In genomic region chr7:139828880-139829653, GRCh38 we compare ENCODE assay signal across 8 cellular contexts. TPM values are rescaled to one million over a fixed set of nuclear protein-coding genes. Genes with fewer than 3 reads are reported as not detected.
DNase-seq lines count a peak whose midpoint lies in the region; ATAC-seq, FAIRE-seq and TF ChIP-seq lines count a peak whose summit lies in the region.

Gene TBXAS1 (plus strand): TSS chr7:139829264. CDS start chr7:139829391, 127 bp downstream.

- 81% methylated on average over 9 of the region's 9 CpGs for WGBS in esophagus muscularis mucosa
- 40 to 44% methylated on average over 9 of the region's 9 CpGs for WGBS in pancreas, 2 donors

- H3K27ac ChIP-seq in esophagus muscularis mucosa (replicated peaks in 1 of 4) (peak within 1 kb of the TSS in 1 of 4 donors; percentile 33), pancreas (peak within 1 kb of the TSS; percentile 15 to 87 (median 69))

- no peaks in the 10 kb centered on the region for H3K27me3 ChIP-seq in esophagus muscularis mucosa
- H3K27me3 ChIP-seq in pancreas = no peaks in the 10 kb centered on the region

- TF ChIP-seq POLR2A in esophagus muscularis mucosa (IDR thresholded peaks at IDR 0.05; ENCODE audit: low read depth) = no peak

- H3K9me3 ChIP-seq in esophagus muscularis mucosa (no peaks in the 10 kb centered on the region), pancreas (no peaks in the 10 kb centered on the region)

- peak; percentile 5 for DNase-seq in COLO668 (lab: John Stamatoyannopoulos, UW; ENCODE audit: unreplicated experiment)
- peak; percentile 22 for DNase-seq in H4 (ENCODE audit: low spot score)
- peak; percentile 47 for DNase-seq in SKM-1 (lab: John Stamatoyannopoulos, UW; ENCODE audit: unreplicated experiment)
- no peak for DNase-seq in esophagus muscularis mucosa (ENCODE audit: extremely low spot score)
- DNase-seq in pancreas = peak in 3 of 6 donors; percentile 14 to 47 (median 35)
- DNase-seq in SW 1271 (lab: John Stamatoyannopoulos, UW) = no peak
- no peak for DNase-seq in DMS114 treated with DMSO at 0.1 percent for 48 hours (lab: John Stamatoyannopoulos, UW; ENCODE audit: unreplicated experiment)
- DNase-seq in NCI-H1694 treated with DMSO at 0.1 percent for 48 hours (lab: John Stamatoyannopoulos, UW) = no peak

- H3K36me3 ChIP-seq in esophagus muscularis mucosa (no peaks in the 10 kb centered on the region), pancreas (no peaks in the 10 kb centered on the region)

- H3K4me3 ChIP-seq in esophagus muscularis mucosa (peak within 1 kb of the TSS; percentile 10 to 40 (median 17)), pancreas (peak within 1 kb of the TSS in 1 of 4 donors; percentile 23)

- H3K4me1 ChIP-seq in esophagus muscularis mucosa = peaks cover 0 to 4% (median 0%) of the 10 kb centered on the region in 4 donors
- peaks cover 0 to 21% (median 18%) of the 10 kb centered on the region in 3 donors for H3K4me1 ChIP-seq in pancreas

- peak; percentile 83 to 92 (median 90) for ATAC-seq in pancreas

- intact Hi-C loops in esophagus muscularis mucosa (cut with DNase I) = no loop called here
- intact Hi-C loops in pancreas (cut with DNase I) = no loop called here

- no peak for FAIRE-seq in pancreas (lab: Jason Lieb, UNC)

- TF ChIP-seq CTCF in esophagus muscularis mucosa (IDR thresholded peaks at IDR 0.05) (no peak), pancreas (IDR thresholded peaks at IDR 0.05) (no peak)

- TF ChIP-seq EP300 in esophagus muscularis mucosa (IDR thresholded peaks at IDR 0.05) = no peak

RNA-seq across cellular contexts. Expression of gene TBXAS1, which starts in this region (rescaled TPM):
- 14.5 and 16.8 TPM in 2 replicates for total RNA-seq in H4 (2014; rRNA removed; shearing (Covaris generic))
- total RNA-seq in esophagus muscularis mucosa (10 to 100 TPM in 3 of 4 donors, 1 to 10 TPM in 1; 9.8 to 31.3 (median 13.5) TPM), pancreas (10 to 100 TPM in 1 of 6 donors, 1 to 10 TPM in 4, under 1 TPM in 1; 0.74 to 18.4 (median 2.6) TPM)
- 1 to 10 TPM; 1.5 to 2.3 TPM for polyA plus RNA-seq in pancreas

Comparison
In these comparisons a context has a peak if more than half of its experiments do, and no peak if none do; other contexts are left out.
1. DNase-seq: peak in COLO668 (single experiment), H4 (single experiment) and SKM-1 (single experiment); none in esophagus muscularis mucosa (single experiment), SW 1271 (0 of 2), DMS114 treated with DMSO at 0.1 percent for 48 hours (single experiment) and NCI-H1694 treated with DMSO at 0.1 percent for 48 hours (single experiment).